1 cellular context compared by ENCODE assay signal in the genomic region with DNA sequence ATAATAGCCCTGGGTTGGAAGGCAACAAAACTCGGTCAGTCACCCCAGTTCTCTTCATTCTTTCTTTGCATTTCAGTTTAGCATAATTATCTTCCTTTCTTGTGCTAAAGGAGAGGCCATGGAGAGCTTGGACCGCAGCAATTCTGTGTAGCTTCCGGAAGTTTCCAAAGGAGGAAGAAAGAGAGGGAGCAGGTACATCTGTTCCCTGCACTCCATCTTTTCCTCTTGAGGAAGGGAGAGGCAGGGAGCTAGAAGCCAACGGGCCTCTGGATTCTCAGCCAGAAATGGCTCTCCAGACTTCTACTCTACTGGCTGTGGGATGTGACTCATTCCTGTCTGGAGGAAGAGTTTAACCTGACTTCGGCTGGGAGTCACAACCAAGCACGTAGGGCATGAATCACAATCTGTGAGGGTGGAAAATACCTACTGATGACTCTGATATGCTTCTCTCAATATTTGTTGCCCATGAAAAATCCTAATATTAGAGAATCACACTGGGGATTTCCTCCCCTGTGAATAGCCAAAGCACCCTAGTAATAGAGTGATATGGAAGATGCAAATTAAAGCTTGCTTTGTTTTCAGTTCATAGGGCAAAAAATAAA.
A peak's percentile ranks its signal among the peaks of the same experiment; 100 is the strongest.
TF ChIP-seq lines count a peak whose summit lies in the region.

No MANE protein-coding gene starts in this region.

TF ChIP-seq in SK-N-SH, 30 proteins besides CTCF, POLR2A, EP300 and RAD21 (continued from another document):
- TF ChIP-seq, protein P1, sequence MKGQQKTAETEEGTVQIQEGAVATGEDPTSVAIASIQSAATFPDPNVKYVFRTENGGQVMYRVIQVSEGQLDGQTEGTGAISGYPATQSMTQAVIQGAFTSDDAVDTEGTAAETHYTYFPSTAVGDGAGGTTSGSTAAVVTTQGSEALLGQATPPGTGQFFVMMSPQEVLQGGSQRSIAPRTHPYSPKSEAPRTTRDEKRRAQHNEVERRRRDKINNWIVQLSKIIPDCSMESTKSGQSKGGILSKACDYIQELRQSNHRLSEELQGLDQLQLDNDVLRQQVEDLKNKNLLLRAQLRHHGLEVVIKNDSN (IDR thresholded peaks at IDR 0.05; ENCODE audit: borderline replicate concordance, low read depth) = no peak
- TF ChIP-seq RCOR1 (IDR thresholded peaks at IDR 0.05; ENCODE audit: low read length) (no peak), FOXJ3 (CRISPR knock-in tag; IDR thresholded peaks at IDR 0.05) (no peak), POLR2AphosphoS5 (IDR thresholded peaks at IDR 0.05; ENCODE audit: low read depth, low read length) (peak; percentile 90), GABPA (IDR thresholded peaks at IDR 0.05; ENCODE audit: low read depth) (peak; percentile 15; the same call in 1 of the 2 replicates), SIN3A (IDR thresholded peaks at IDR 0.05; ENCODE audit: borderline replicate concordance, low read depth, low read length) (peak; percentile 83; the same call in 1 of the 2 replicates), RXRA (IDR thresholded peaks at IDR 0.05; ENCODE audit: borderline replicate concordance, low read depth) (peak; percentile 93), JUND (IDR thresholded peaks at IDR 0.05) (peak; percentile 99), TCF12 (IDR thresholded peaks at IDR 0.05) (peak; percentile 96), NRF1 (IDR thresholded peaks at IDR 0.05; ENCODE audit: low read depth, low read length) (no peak), MEF2A (IDR thresholded peaks at IDR 0.05; ENCODE audit: borderline replicate concordance, low read depth) (peak; percentile 77; the same call in 1 of the 2 replicates), EZH2phosphoT487 (IDR thresholded peaks at IDR 0.05; ENCODE audit: borderline replicate concordance, low read depth) (no peak), RFX5 (IDR thresholded peaks at IDR 0.05; ENCODE audit: low read length) (no peak), CHD2 (IDR thresholded peaks at IDR 0.05; ENCODE audit: low read length, partially characterized antibody) (no peak), YY1 (IDR thresholded peaks at IDR 0.05; ENCODE audit: low read depth) (peak; percentile 71; the same call in 1 of the 2 replicates), TAF1 (IDR thresholded peaks at IDR 0.05; ENCODE audit: borderline replicate concordance, low read depth, low read length) (no peak; the same call in 1 of the 2 replicates), FOXM1 (IDR thresholded peaks at IDR 0.05; ENCODE audit: low read depth) (0 out of 2 replicates have a peak, but pooled peaks have one; percentile 29), FOSL2 (IDR thresholded peaks at IDR 0.05; ENCODE audit: borderline replicate concordance, low read depth) (peak; percentile 98), MXI1 (IDR thresholded peaks at IDR 0.05; ENCODE audit: low read depth, low read length) (no peak), TEAD4 (IDR thresholded peaks at IDR 0.05; ENCODE audit: borderline replicate concordance, insufficient read depth) (peak; percentile 79), ELF1 (IDR thresholded peaks at IDR 0.05) (no peak)
- TF ChIP-seq, protein P2, sequence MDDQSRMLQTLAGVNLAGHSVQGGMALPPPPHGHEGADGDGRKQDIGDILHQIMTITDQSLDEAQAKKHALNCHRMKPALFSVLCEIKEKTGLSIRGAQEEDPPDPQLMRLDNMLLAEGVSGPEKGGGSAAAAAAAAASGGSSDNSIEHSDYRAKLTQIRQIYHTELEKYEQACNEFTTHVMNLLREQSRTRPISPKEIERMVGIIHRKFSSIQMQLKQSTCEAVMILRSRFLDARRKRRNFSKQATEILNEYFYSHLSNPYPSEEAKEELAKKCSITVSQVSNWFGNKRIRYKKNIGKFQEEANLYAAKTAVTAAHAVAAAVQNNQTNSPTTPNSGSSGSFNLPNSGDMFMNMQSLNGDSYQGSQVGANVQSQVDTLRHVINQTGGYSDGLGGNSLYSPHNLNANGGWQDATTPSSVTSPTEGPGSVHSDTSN (IDR thresholded peaks at IDR 0.05) = peak; percentile 96
- TF ChIP-seq, protein P3, sequence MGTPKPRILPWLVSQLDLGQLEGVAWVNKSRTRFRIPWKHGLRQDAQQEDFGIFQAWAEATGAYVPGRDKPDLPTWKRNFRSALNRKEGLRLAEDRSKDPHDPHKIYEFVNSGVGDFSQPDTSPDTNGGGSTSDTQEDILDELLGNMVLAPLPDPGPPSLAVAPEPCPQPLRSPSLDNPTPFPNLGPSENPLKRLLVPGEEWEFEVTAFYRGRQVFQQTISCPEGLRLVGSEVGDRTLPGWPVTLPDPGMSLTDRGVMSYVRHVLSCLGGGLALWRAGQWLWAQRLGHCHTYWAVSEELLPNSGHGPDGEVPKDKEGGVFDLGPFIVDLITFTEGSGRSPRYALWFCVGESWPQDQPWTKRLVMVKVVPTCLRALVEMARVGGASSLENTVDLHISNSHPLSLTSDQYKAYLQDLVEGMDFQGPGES (IDR thresholded peaks at IDR 0.05; ENCODE audit: low read depth, low read length) = no peak
- TF ChIP-seq, protein P4, sequence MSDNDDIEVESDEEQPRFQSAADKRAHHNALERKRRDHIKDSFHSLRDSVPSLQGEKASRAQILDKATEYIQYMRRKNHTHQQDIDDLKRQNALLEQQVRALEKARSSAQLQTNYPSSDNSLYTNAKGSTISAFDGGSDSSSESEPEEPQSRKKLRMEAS (IDR thresholded peaks at IDR 0.05; ENCODE audit: low read depth) = peak; percentile 82
- TF ChIP-seq, protein P5, sequence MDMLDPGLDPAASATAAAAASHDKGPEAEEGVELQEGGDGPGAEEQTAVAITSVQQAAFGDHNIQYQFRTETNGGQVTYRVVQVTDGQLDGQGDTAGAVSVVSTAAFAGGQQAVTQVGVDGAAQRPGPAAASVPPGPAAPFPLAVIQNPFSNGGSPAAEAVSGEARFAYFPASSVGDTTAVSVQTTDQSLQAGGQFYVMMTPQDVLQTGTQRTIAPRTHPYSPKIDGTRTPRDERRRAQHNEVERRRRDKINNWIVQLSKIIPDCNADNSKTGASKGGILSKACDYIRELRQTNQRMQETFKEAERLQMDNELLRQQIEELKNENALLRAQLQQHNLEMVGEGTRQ (IDR thresholded peaks at IDR 0.05; ENCODE audit: borderline replicate concordance, low read depth, low read length) = no peak
- TF ChIP-seq, protein P6, sequence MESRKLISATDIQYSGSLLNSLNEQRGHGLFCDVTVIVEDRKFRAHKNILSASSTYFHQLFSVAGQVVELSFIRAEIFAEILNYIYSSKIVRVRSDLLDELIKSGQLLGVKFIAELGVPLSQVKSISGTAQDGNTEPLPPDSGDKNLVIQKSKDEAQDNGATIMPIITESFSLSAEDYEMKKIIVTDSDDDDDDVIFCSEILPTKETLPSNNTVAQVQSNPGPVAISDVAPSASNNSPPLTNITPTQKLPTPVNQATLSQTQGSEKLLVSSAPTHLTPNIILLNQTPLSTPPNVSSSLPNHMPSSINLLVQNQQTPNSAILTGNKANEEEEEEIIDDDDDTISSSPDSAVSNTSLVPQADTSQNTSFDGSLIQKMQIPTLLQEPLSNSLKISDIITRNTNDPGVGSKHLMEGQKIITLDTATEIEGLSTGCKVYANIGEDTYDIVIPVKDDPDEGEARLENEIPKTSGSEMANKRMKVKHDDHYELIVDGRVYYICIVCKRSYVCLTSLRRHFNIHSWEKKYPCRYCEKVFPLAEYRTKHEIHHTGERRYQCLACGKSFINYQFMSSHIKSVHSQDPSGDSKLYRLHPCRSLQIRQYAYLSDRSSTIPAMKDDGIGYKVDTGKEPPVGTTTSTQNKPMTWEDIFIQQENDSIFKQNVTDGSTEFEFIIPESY (IDR thresholded peaks at IDR 0.05; ENCODE audit: borderline replicate concordance, low read depth) = peak; percentile 77; the same call in 1 of the 2 replicates
